ENCODE assay signal across 9 cellular contexts in genomic region chr19:50896591-50897190, GRCh38. TPM values are rescaled to one million over a fixed set of nuclear protein-coding genes. Genes with fewer than 3 reads are reported as not detected.
DNase-seq lines count a peak whose midpoint lies in the region; ATAC-seq and TF ChIP-seq lines count a peak whose summit lies in the region.
"Had no signal": no experiment of that assay in that cellular context is flagged by ENCODE, and none has a peak within 500 bp of the region (broad histone marks: within the 10 kb centered on the region; RNA-seq: fewer than 3 reads in every experiment).

No MANE protein-coding gene starts in this region.

- H3K9me3 Mint-ChIP-seq in CD8-positive, alpha-beta memory T cell = peaks cover 0 to 17% (median 11%) of the 10 kb centered on the region in 5 donors

- CTCF ChIA-PET in CD8-positive, alpha-beta memory T cell (lab: Charles Lee) = no interaction called here

- H3K9me3 ChIP-seq in CD8-positive, alpha-beta memory T cell (ENCODE audit: low read length) = no peaks in the 10 kb centered on the region
- H3K9me3 ChIP-seq: SJSA1 had no signal

- peaks cover 11 to 37% of the 10 kb centered on the region in 2 donors for H3K27me3 Mint-ChIP-seq in CD8-positive, alpha-beta memory T cell

- H3K4me3 ChIP-seq in CD8-positive, alpha-beta memory T cell (ENCODE audit: low read length) = no peak overlapping the region
- H3K4me3 ChIP-seq: SJSA1 had no signal

- H3K27ac Mint-ChIP-seq in CD8-positive, alpha-beta memory T cell = no peak overlapping the region

- DNase-seq in DMS153 treated with DMSO at 0.1 percent for 48 hours (lab: John Stamatoyannopoulos, UW; ENCODE audit: unreplicated experiment) (peak; percentile 29), NCI-H345 treated with DMSO at 0.1 percent for 48 hours (lab: John Stamatoyannopoulos, UW; ENCODE audit: unreplicated experiment) (peak; percentile 5), foreskin keratinocyte (peak; percentile 91 to 95), NCI-H1694 treated with DMSO at 0.1 percent for 48 hours (lab: John Stamatoyannopoulos, UW) (no peak), NCI-H526 treated with DMSO at 0.1 percent for 48 hours (lab: John Stamatoyannopoulos, UW) (no peak)
- DNase-seq in CD8-positive, alpha-beta memory T cell = no peak

- H3K36me3 ChIP-seq in CD8-positive, alpha-beta memory T cell (ENCODE audit: insufficient read depth, low read length) = no peaks in the 10 kb centered on the region
- H3K36me3 ChIP-seq: SJSA1 had no signal

- TF ChIP-seq CTCF in foreskin keratinocyte (conservative IDR thresholded peaks at IDR 0.05) = no peak

- no peak overlapping the region for H3K4me3 Mint-ChIP-seq in CD8-positive, alpha-beta memory T cell

- peak; percentile 77 for ATAC-seq in GM18907 (IDR thresholded peaks at IDR 0.05; ENCODE audit: unreplicated experiment)
- peak; percentile 70 for ATAC-seq in HG03025 (IDR thresholded peaks at IDR 0.05; ENCODE audit: low FRiP score, unreplicated experiment)
- ATAC-seq in foreskin keratinocyte = peak; percentile 87

- H3K27me3 ChIP-seq in foreskin keratinocyte = peaks cover 23% of the 10 kb centered on the region
- H3K27me3 ChIP-seq in CD8-positive, alpha-beta memory T cell (ENCODE audit: insufficient read depth, low read length, poor library complexity, severe bottlenecking) = no peaks in the 10 kb centered on the region
- H3K27me3 ChIP-seq: SJSA1 had no signal

- no peaks in the 10 kb centered on the region for H3K4me1 ChIP-seq in foreskin keratinocyte
- H3K4me1 ChIP-seq in CD8-positive, alpha-beta memory T cell (ENCODE audit: insufficient read depth, low read length) = no peaks in the 10 kb centered on the region
- H3K4me1 ChIP-seq: SJSA1 had no signal

- POLR2A ChIA-PET in CD8-positive, alpha-beta memory T cell (lab: Charles Lee) = no interaction called here

- H3K27ac ChIP-seq in foreskin keratinocyte = peak overlapping the region; percentile 75
- H3K27ac ChIP-seq in CD8-positive, alpha-beta memory T cell (ENCODE audit: low read depth, low read length) = no peak overlapping the region
- H3K27ac ChIP-seq: SJSA1 had no signal

- no peaks in the 10 kb centered on the region for H3K36me3 Mint-ChIP-seq in CD8-positive, alpha-beta memory T cell

- H3K4me1 Mint-ChIP-seq in CD8-positive, alpha-beta memory T cell = no peaks in the 10 kb centered on the region

RNA-seq across cellular contexts. Expression of gene KLK4, which starts 14.5 kb away (rescaled TPM):
- not detected in 2 replicates for total RNA-seq in foreskin keratinocyte
- not detected in 2 replicates for polyA plus RNA-seq in foreskin keratinocyte
- not detected for total RNA-seq in CD8-positive, alpha-beta memory T cell
- not detected for polyA plus RNA-seq in CD8-positive, alpha-beta memory T cell
- total RNA-seq: SJSA1 had no signal

RNA-seq across cellular contexts. Expression of gene KLK2, which starts 23.5 kb away (rescaled TPM):
- not detected in 2 replicates for total RNA-seq in foreskin keratinocyte
- polyA plus RNA-seq in foreskin keratinocyte = not detected in 2 replicates
- not detected for total RNA-seq in CD8-positive, alpha-beta memory T cell
- not detected for polyA plus RNA-seq in CD8-positive, alpha-beta memory T cell
- total RNA-seq: SJSA1 had no signal

RNA-seq across cellular contexts. Expression of gene KLK3, which starts 42.0 kb away (rescaled TPM):
- not detected in 2 replicates for total RNA-seq in foreskin keratinocyte
- polyA plus RNA-seq in foreskin keratinocyte = not detected in 2 replicates
- not detected for total RNA-seq in CD8-positive, alpha-beta memory T cell
- polyA plus RNA-seq in CD8-positive, alpha-beta memory T cell = not detected
- total RNA-seq: SJSA1 had no signal

RNA-seq across cellular contexts. Expression of gene KLK5, which starts 56.1 kb away (rescaled TPM):
- total RNA-seq in foreskin keratinocyte = 103 and 119 TPM in 2 replicates
- 133 and 143 TPM in 2 replicates for polyA plus RNA-seq in foreskin keratinocyte
- total RNA-seq in CD8-positive, alpha-beta memory T cell = not detected
- not detected for polyA plus RNA-seq in CD8-positive, alpha-beta memory T cell
- total RNA-seq: SJSA1 had no signal

Comparison
In these comparisons a context has a peak if more than half of its experiments do, and no peak if none do; other contexts are left out.
1. DNase-seq: peak in DMS153 treated with DMSO at 0.1 percent for 48 hours (single experiment), NCI-H345 treated with DMSO at 0.1 percent for 48 hours (single experiment) and foreskin keratinocyte (2 of 2); none in NCI-H1694 treated with DMSO at 0.1 percent for 48 hours (single experiment), NCI-H526 treated with DMSO at 0.1 percent for 48 hours (single experiment) and CD8-positive, alpha-beta memory T cell (0 of 5).
2. Peak in every context shown above with its lines, with median percentiles within 50 percentile points of each other: ATAC-seq.